Comparison of ENCODE assay signal across 8 cellular contexts in genomic region chr3:105353485-105354161, GRCh38. TPM values are rescaled to one million over a fixed set of nuclear protein-coding genes. Genes with fewer than 3 reads are reported as not detected.
DNase-seq lines count a peak whose midpoint lies in the region; ATAC-seq and TF ChIP-seq lines count a peak whose summit lies in the region.

No MANE protein-coding gene starts in this region.

- no peaks in the 10 kb centered on the region for H4K20me1 ChIP-seq in GM23248 (ENCODE audit: insufficient read depth)

- in situ Hi-C loops in GM23248 (cut with MboI): loop anchor here (25.0 kb wide), 2 partner anchors 741 to 1066 kb away; no protein-coding TSS in a partner anchor

- H3K4me1 ChIP-seq in GM23248 (ENCODE audit: insufficient read depth) (peaks cover 63% of the 10 kb centered on the region), RWPE2 (ENCODE audit: insufficient read depth, poor library complexity, severe bottlenecking) (peaks cover 37% of the 10 kb centered on the region), heart right ventricle (peaks cover 0 to 37% (median 0%) of the 10 kb centered on the region in 9 donors)

- H3K4me3 ChIP-seq in GM23248: no peak overlapping the region
- H3K4me3 ChIP-seq in RWPE2 (ENCODE audit: severe bottlenecking): no peak overlapping the region
- peak overlapping the region in 9 of 10 donors; percentile 8 to 48 (median 41) for H3K4me3 ChIP-seq in heart right ventricle
- peak overlapping the region; percentile 55 for H3K4me3 ChIP-seq in retinal pigment epithelial cell (ENCODE audit: low read length)

- no peaks in the 10 kb centered on the region for H3K9me2 ChIP-seq in GM23248 (ENCODE audit: insufficient read depth)

- ATAC-seq in RWPE2 (ENCODE audit: low read depth) (peak; percentile 70), heart right ventricle (peak in 5 of 8 donors; percentile 38 to 64 (median 59))

- no peaks in the 10 kb centered on the region for H3K79me2 ChIP-seq in GM23248 (ENCODE audit: insufficient read depth)

- intact Hi-C loops in heart right ventricle (cut with DNase I): no loop called here

- H3K27me3 ChIP-seq in GM23248 (replicated peaks; ENCODE audit: insufficient read depth) (no peaks in the 10 kb centered on the region), RWPE2 (ENCODE audit: insufficient read depth, poor library complexity, severe bottlenecking) (no peaks in the 10 kb centered on the region), heart right ventricle (peaks cover 0 to 44% (median 39%) of the 10 kb centered on the region in 7 donors)

- peak overlapping the region; percentile 16 for H3K4me2 ChIP-seq in GM23248 (ENCODE audit: unreplicated experiment)

- peaks cover 39% of the 10 kb centered on the region for H3F3A ChIP-seq in GM23248 (ENCODE audit: insufficient read depth)

- H3K27ac ChIP-seq in GM23248 (no peak overlapping the region), RWPE2 (ENCODE audit: poor library complexity, severe bottlenecking) (peak overlapping the region; percentile 59), heart right ventricle (peak overlapping the region in 1 of 10 donors; percentile 73)

- H3K36me3 ChIP-seq in GM23248 (ENCODE audit: low read depth) (no peaks in the 10 kb centered on the region), RWPE2 (ENCODE audit: low read depth) (no peaks in the 10 kb centered on the region), heart right ventricle (no peaks in the 10 kb centered on the region)

- no peak for DNase-seq in GM23248
- no peak for DNase-seq in RWPE2 (ENCODE audit: low spot score)
- no peak for DNase-seq in heart right ventricle
- DNase-seq in retinal pigment epithelial cell (ENCODE audit: low read depth): no peak
- DNase-seq in NCI-H187 treated with DMSO at 0.1 percent for 48 hours (lab: John Stamatoyannopoulos, UW): no peak
- no peak for DNase-seq in NCI-H526 (lab: John Stamatoyannopoulos, UW)
- DNase-seq in RPMI8226: no peak
- DNase-seq in SK-N-DZ (ENCODE audit: low spot score): no peak

- peak overlapping the region; percentile 73 for H2AFZ ChIP-seq in GM23248

- WGBS in GM23248 (ENCODE audit: low coverage in 1 of 2, low lambda C conversion rate in 2 of 2, missing lambda C conversion rate in 2 of 2), 2 experiments: 67 to 69% methylated on average over 36 to 37 of the region's 37 CpGs
- WGBS in heart right ventricle, 2 donors: 11 to 12% methylated on average over 37 of the region's 37 CpGs

- TF ChIP-seq CTCF in RWPE2 (IDR thresholded peaks at IDR 0.05; ENCODE audit: poor library complexity, severe bottlenecking) (no peak), heart right ventricle (IDR thresholded peaks at IDR 0.05) (no peak), retinal pigment epithelial cell (conservative IDR thresholded peaks at IDR 0.05; ENCODE audit: low read depth, low read length) (peak; percentile 0)

- no peak overlapping the region for H3K9ac ChIP-seq in GM23248

- no peaks in the 10 kb centered on the region for H3K9me3 ChIP-seq in GM23248 (ENCODE audit: low read depth)
- no peaks in the 10 kb centered on the region for H3K9me3 ChIP-seq in RWPE2 (ENCODE audit: severe bottlenecking)
- no peaks in the 10 kb centered on the region for H3K9me3 ChIP-seq in heart right ventricle

RNA-seq across cellular contexts. Expression of gene ALCAM, which starts 13.1 kb away (rescaled TPM):
- total RNA-seq in GM23248 (2014; rRNA removed; shearing (Covaris generic)): 202 and 208 TPM in 2 replicates
- polyA plus RNA-seq in GM23248 (2016; fragmentation: Nextera tagmentation; extraction: Ambion mirVana) (88.2 and 88.7 TPM in 2 replicates), heart right ventricle (1 to 10 TPM; 1.3 to 4.3 TPM)
- total RNA-seq in heart right ventricle: 10 to 100 TPM in 2 of 10 donors, 1 to 10 TPM in 8; 1.8 to 23.9 (median 3.6) TPM
- polyA plus RNA-seq in SK-N-DZ (2014; cell fraction: cytosol; rRNA removed): 20.0 and 22.5 TPM in 2 replicates
- 18.0 and 22.7 TPM in 2 replicates for polyA plus RNA-seq in SK-N-DZ (2014; cell fraction: nucleus; rRNA removed)

Comparison
In these comparisons a context has a peak if more than half of its experiments do, and no peak if none do; other contexts are left out.
1. H3K4me3 ChIP-seq: peak in heart right ventricle (9 of 10) and retinal pigment epithelial cell (single experiment); none in GM23248 (single experiment) and RWPE2 (single experiment).